13 cellular contexts compared by ENCODE assay signal in genomic region chr6:41538556-41539182, GRCh38. TPM values are rescaled to one million over a fixed set of nuclear protein-coding genes. Genes with fewer than 3 reads are reported as not detected.
DNase-seq lines count a peak whose midpoint lies in the region; ATAC-seq and FAIRE-seq lines count a peak whose summit lies in the region.
"Had no signal": no experiment of that assay in that cellular context is flagged by ENCODE, and none has a peak within 500 bp of the region (broad histone marks: within the 10 kb centered on the region; RNA-seq: fewer than 3 reads in every experiment).

No MANE protein-coding gene starts in this region.

- ATAC-seq in activated CD4-positive, alpha-beta T cell treated with anti-CD3 and anti-CD28 coated beads for 36 hours, result peak; percentile 70
- peak; percentile 67 for ATAC-seq in stimulated activated effector memory CD8-positive, alpha-beta T cell treated with anti-CD3 and anti-CD28 coated beads, Interleukin-12 subunit alpha, Interleukin-12 subunit beta, amount 100 ng/mL, for 72 hours

- peaks cover 11% of the 10 kb centered on the region for H3K4me1 Mint-ChIP-seq in activated CD4-positive, alpha-beta T cell treated with anti-CD3 and anti-CD28 coated beads for 36 hours
- H3K4me1 Mint-ChIP-seq in stimulated activated effector memory CD8-positive, alpha-beta T cell treated with anti-CD3 and anti-CD28 coated beads, Interleukin-12 subunit alpha, Interleukin-12 subunit beta, amount 100 ng/mL, for 72 hours, result peaks cover 25% of the 10 kb centered on the region
- peaks cover 3 to 4% (median 3%) of the 10 kb centered on the region in 3 donors for H3K4me1 Mint-ChIP-seq in CD8-positive, alpha-beta memory T cell

- no peak for FAIRE-seq in small intestine (lab: Jason Lieb, UNC)
- FAIRE-seq: colon, RCC 7860 had no signal

- intact Hi-C loops in activated CD4-positive, alpha-beta T cell treated with anti-CD3 and anti-CD28 coated beads for 36 hours (cut with DNase I, micrococcal nuclease), result no loop called here

- no peak overlapping the region for H3K27ac Mint-ChIP-seq in activated CD4-positive, alpha-beta T cell treated with anti-CD3 and anti-CD28 coated beads for 36 hours
- H3K27ac Mint-ChIP-seq in stimulated activated effector memory CD8-positive, alpha-beta T cell treated with anti-CD3 and anti-CD28 coated beads, Interleukin-12 subunit alpha, Interleukin-12 subunit beta, amount 100 ng/mL, for 72 hours, result peak overlapping the region; percentile 46
- peak overlapping the region in 2 of 8 donors; percentile 29 to 46 for H3K27ac Mint-ChIP-seq in CD8-positive, alpha-beta memory T cell
- H3K27ac Mint-ChIP-seq: activated naive CD4-positive, alpha-beta T cell treated with anti-CD3 and anti-CD28 coated beads, Interleukin-2, amount 10 ng/mL, durations not matched to agents 7 days and 5 days had no signal

- DNase-seq in activated CD4-positive, alpha-beta T cell treated with anti-CD3 and anti-CD28 coated beads for 36 hours, result peak; percentile 15
- DNase-seq in activated CD4-positive, alpha-beta T cell treated with anti-CD3 and anti-CD28 coated beads, Interleukin-2, amount 50 U/mL, for 4 hours, result no peak
- peak; percentile 58 for DNase-seq in NCI-H510A treated with DMSO at 0.1 percent for 48 hours (lab: John Stamatoyannopoulos, UW)
- DNase-seq in fibroblast of gingiva (ENCODE audit: low read depth), result peak; percentile 43
- no peak for DNase-seq in stimulated activated effector memory CD8-positive, alpha-beta T cell treated with anti-CD3 and anti-CD28 coated beads, Interleukin-12 subunit alpha, Interleukin-12 subunit beta, amount 100 ng/mL, for 72 hours (ENCODE audit: low spot score in 2 of 2)
- no peak for DNase-seq in CD8-positive, alpha-beta memory T cell
- no peak for DNase-seq in NCI-H2081 treated with DMSO at 0.1 percent for 48 hours (lab: John Stamatoyannopoulos, UW)
- DNase-seq in small intestine, result no peak
- DNase-seq: activated naive CD4-positive, alpha-beta T cell treated with anti-CD3 and anti-CD28 coated beads, Interleukin-2, amount 10 ng/mL, durations not matched to agents 7 days and 5 days; hippocampal formation; NCI-H1436 treated with DMSO at 0.1 percent for 48 hours had no signal

- POLR2A ChIA-PET in activated CD4-positive, alpha-beta T cell treated with anti-CD3 and anti-CD28 coated beads for 36 hours (lab: Charles Lee), result no interaction called here
- POLR2A ChIA-PET in CD8-positive, alpha-beta memory T cell (lab: Charles Lee), result no interaction called here

- no peak overlapping the region for H3K27ac ChIP-seq in CD8-positive, alpha-beta memory T cell (ENCODE audit: low read depth, low read length)
- H3K27ac ChIP-seq in small intestine (ENCODE audit: low read depth in 1 of 2, low read length in 1 of 2), result no peak overlapping the region

- H3K4me3 ChIP-seq in CD8-positive, alpha-beta memory T cell (ENCODE audit: low read length), result no peak overlapping the region
- H3K4me3 ChIP-seq in small intestine (ENCODE audit: low read depth in 1 of 2, low read length in 2 of 2), result no peak overlapping the region

- CTCF ChIA-PET in activated CD4-positive, alpha-beta T cell treated with anti-CD3 and anti-CD28 coated beads for 36 hours (lab: Charles Lee), result interaction anchor here (1.1 kb wide), 1 partner anchor 170 kb away, joined by 3 read pairs; no protein-coding TSS in a partner anchor
- CTCF ChIA-PET in CD8-positive, alpha-beta memory T cell (lab: Charles Lee), result no interaction called here

- H3K36me3 Mint-ChIP-seq in activated CD4-positive, alpha-beta T cell treated with anti-CD3 and anti-CD28 coated beads for 36 hours (ENCODE audit: low read depth), result no peaks in the 10 kb centered on the region
- H3K36me3 Mint-ChIP-seq in stimulated activated effector memory CD8-positive, alpha-beta T cell treated with anti-CD3 and anti-CD28 coated beads, Interleukin-12 subunit alpha, Interleukin-12 subunit beta, amount 100 ng/mL, for 72 hours, result no peaks in the 10 kb centered on the region
- H3K36me3 Mint-ChIP-seq in CD8-positive, alpha-beta memory T cell, result peaks cover 0 to 4% (median 0%) of the 10 kb centered on the region in 3 donors
- H3K36me3 Mint-ChIP-seq: activated naive CD4-positive, alpha-beta T cell treated with anti-CD3 and anti-CD28 coated beads, Interleukin-2, amount 10 ng/mL, durations not matched to agents 7 days and 5 days had no signal

- H3K9me3 ChIP-seq in CD8-positive, alpha-beta memory T cell (ENCODE audit: low read length), result no peaks in the 10 kb centered on the region
- H3K9me3 ChIP-seq in small intestine (ENCODE audit: control insufficient read depth, low read depth), result no peaks in the 10 kb centered on the region

- no peaks in the 10 kb centered on the region for H3K36me3 ChIP-seq in CD8-positive, alpha-beta memory T cell (ENCODE audit: insufficient read depth, low read length)
- no peaks in the 10 kb centered on the region for H3K36me3 ChIP-seq in small intestine (ENCODE audit: control insufficient read depth in 2 of 2, insufficient read depth in 2 of 2, low read length in 2 of 2)

- no peaks in the 10 kb centered on the region for H3K27me3 ChIP-seq in CD8-positive, alpha-beta memory T cell (ENCODE audit: insufficient read depth, low read length, poor library complexity, severe bottlenecking)
- H3K27me3 ChIP-seq in small intestine (ENCODE audit: control insufficient read depth in 2 of 2, insufficient read depth in 2 of 2, low read length in 2 of 2), result no peaks in the 10 kb centered on the region

- H3K4me1 ChIP-seq in CD8-positive, alpha-beta memory T cell (ENCODE audit: insufficient read depth, low read length), result no peaks in the 10 kb centered on the region
- H3K4me1 ChIP-seq in small intestine (ENCODE audit: control insufficient read depth in 2 of 2, insufficient read depth in 1 of 2, low read depth in 1 of 2, low read length in 1 of 2), result peaks cover 0 to 3% of the 10 kb centered on the region in 2 donors

- H3K4me3 Mint-ChIP-seq in activated CD4-positive, alpha-beta T cell treated with anti-CD3 and anti-CD28 coated beads for 36 hours, result no peak overlapping the region
- H3K4me3 Mint-ChIP-seq in stimulated activated effector memory CD8-positive, alpha-beta T cell treated with anti-CD3 and anti-CD28 coated beads, Interleukin-12 subunit alpha, Interleukin-12 subunit beta, amount 100 ng/mL, for 72 hours, result no peak overlapping the region
- no peak overlapping the region for H3K4me3 Mint-ChIP-seq in CD8-positive, alpha-beta memory T cell
- H3K4me3 Mint-ChIP-seq: activated naive CD4-positive, alpha-beta T cell treated with anti-CD3 and anti-CD28 coated beads, Interleukin-2, amount 10 ng/mL, durations not matched to agents 7 days and 5 days had no signal

- H3K9me3 Mint-ChIP-seq in activated CD4-positive, alpha-beta T cell treated with anti-CD3 and anti-CD28 coated beads for 36 hours (ENCODE audit: low read depth), result no peaks in the 10 kb centered on the region
- no peaks in the 10 kb centered on the region for H3K9me3 Mint-ChIP-seq in stimulated activated effector memory CD8-positive, alpha-beta T cell treated with anti-CD3 and anti-CD28 coated beads, Interleukin-12 subunit alpha, Interleukin-12 subunit beta, amount 100 ng/mL, for 72 hours
- no peaks in the 10 kb centered on the region for H3K9me3 Mint-ChIP-seq in CD8-positive, alpha-beta memory T cell
- H3K9me3 Mint-ChIP-seq: activated naive CD4-positive, alpha-beta T cell treated with anti-CD3 and anti-CD28 coated beads, Interleukin-2, amount 10 ng/mL, durations not matched to agents 7 days and 5 days had no signal

- peaks cover 10% of the 10 kb centered on the region for H3K27me3 Mint-ChIP-seq in activated CD4-positive, alpha-beta T cell treated with anti-CD3 and anti-CD28 coated beads for 36 hours
- H3K27me3 Mint-ChIP-seq in CD8-positive, alpha-beta memory T cell, result peaks cover 7 to 17% of the 10 kb centered on the region in 2 donors

- WGBS in small intestine, 3 donors, result 72 to 82% (median 75%) methylated on average over 2 of the region's 2 CpGs

RNA-seq across cellular contexts. Expression of gene FOXP4, which starts 7.5 kb away (rescaled TPM):
- total RNA-seq in activated CD4-positive, alpha-beta T cell treated with anti-CD3 and anti-CD28 coated beads for 36 hours, result 10 to 100 TPM; 11.1 to 13.8 TPM
- 10 to 100 TPM; 22.2 to 22.3 TPM for total RNA-seq in CD8-positive, alpha-beta memory T cell
- polyA plus RNA-seq in CD8-positive, alpha-beta memory T cell, result 1.6 TPM
- 10 to 100 TPM; 13.8 to 18.5 (median 14.3) TPM for polyA plus RNA-seq in small intestine

Comparison
In these comparisons a context has a peak if more than half of its experiments do, and no peak if none do; other contexts are left out.
1. DNase-seq: peak in activated CD4-positive, alpha-beta T cell treated with anti-CD3 and anti-CD28 coated beads for 36 hours (single experiment), NCI-H510A treated with DMSO at 0.1 percent for 48 hours (single experiment) and fibroblast of gingiva (single experiment); none in activated CD4-positive, alpha-beta T cell treated with anti-CD3 and anti-CD28 coated beads, Interleukin-2, amount 50 U/mL, for 4 hours (0 of 2), stimulated activated effector memory CD8-positive, alpha-beta T cell treated with anti-CD3 and anti-CD28 coated beads, Interleukin-12 subunit alpha, Interleukin-12 subunit beta, amount 100 ng/mL, for 72 hours (0 of 2), CD8-positive, alpha-beta memory T cell (0 of 5), NCI-H2081 treated with DMSO at 0.1 percent for 48 hours (single experiment) and small intestine (single experiment).